In the genomic region with DNA sequence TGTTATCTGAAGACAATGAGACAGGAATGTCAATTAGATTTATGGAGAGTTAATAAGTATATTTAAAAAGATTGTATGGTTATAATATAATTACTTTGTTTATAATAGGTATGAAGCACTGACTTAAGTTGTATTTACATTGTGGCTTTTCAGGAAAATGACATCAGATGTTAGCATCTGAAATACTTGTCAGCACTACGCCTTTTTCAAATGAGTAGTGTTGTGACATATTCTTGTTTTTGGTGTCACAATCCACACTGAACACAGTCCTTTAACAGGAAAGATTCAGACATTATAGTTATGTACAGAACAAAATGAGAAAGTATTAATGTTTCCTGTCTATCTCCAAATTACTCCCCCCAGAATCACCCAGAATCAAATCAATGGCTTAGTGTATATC, we compare ENCODE assay signal across 20 cellular contexts. TPM values are rescaled to one million over a fixed set of nuclear protein-coding genes. Genes with fewer than 3 reads are reported as not detected.
A peak's percentile ranks its signal among the peaks of the same experiment; 100 is the strongest.
DNase-seq lines count a peak whose midpoint lies in the region; ATAC-seq, FAIRE-seq and TF ChIP-seq lines count a peak whose summit lies in the region.
"Had no signal": no experiment of that assay in that cellular context is flagged by ENCODE, and none has a peak within 500 bp of the region (broad histone marks: within the 10 kb centered on the region; RNA-seq: fewer than 3 reads in every experiment).

No MANE protein-coding gene starts in this region.

- H3F3A ChIP-seq in neural cell (ENCODE audit: insufficient read depth, low read length, poor library complexity, severe bottlenecking) = no peaks in the 10 kb centered on the region

- TF ChIP-seq RAD21 in A549 (conservative IDR thresholded peaks at IDR 0.05 in 1 of 2, IDR thresholded peaks at IDR 0.05 in 1 of 2) (no peak), neural cell (conservative IDR thresholded peaks at IDR 0.05) (no peak)

- POLR2A ChIA-PET in A549 (lab: Yijun Ruan, JAX) (no interaction called here), HEK293 (lab: Yijun Ruan, JAX) (no interaction called here)

- WGBS in A549 (ENCODE audit: missing lambda C conversion rate) = 47% methylated on average over 1 of the region's 1 CpG

- no peak overlapping the region for H2AFZ ChIP-seq in neural cell (ENCODE audit: low read depth, low read length)

- no peaks in the 10 kb centered on the region for H4K20me1 ChIP-seq in neural cell (ENCODE audit: insufficient read depth)

- no peak overlapping the region for H3K9ac ChIP-seq in neural cell (ENCODE audit: low read length)

- intact Hi-C loops in gastrocnemius medialis (cut with DNase I; ENCODE audit: low total_unique reads) = no loop called here

- H3K4me1 ChIP-seq in A549 (peaks cover 12% of the 10 kb centered on the region), HEK293 (ENCODE audit: control insufficient read depth, insufficient read depth, low read length) (no peaks in the 10 kb centered on the region), gastrocnemius medialis (no peaks in the 10 kb centered on the region)

- H3K9me3 ChIP-seq in A549 (no peaks in the 10 kb centered on the region), HEK293 (ENCODE audit: control insufficient read depth, insufficient read depth, low read depth, low read length) (no peaks in the 10 kb centered on the region), neural cell (ENCODE audit: low read length) (no peaks in the 10 kb centered on the region), gastrocnemius medialis (no peaks in the 10 kb centered on the region)
- H3K9me3 ChIP-seq: Caco-2 had no signal

- ATAC-seq in A549 (no peak), gastrocnemius medialis (no peak)
- ATAC-seq: HCT116 had no signal

- H3K27me3 ChIP-seq in bronchial epithelial cell (ENCODE audit: control insufficient read depth, insufficient read depth, low read length) = no peaks in the 10 kb centered on the region
- H3K27me3 ChIP-seq in neural cell (ENCODE audit: insufficient read depth, low read depth, low read length) = no peaks in the 10 kb centered on the region
- no peaks in the 10 kb centered on the region for H3K27me3 ChIP-seq in gastrocnemius medialis

- TF ChIP-seq EP300 in A549 (IDR thresholded peaks at IDR 0.05) (no peak), neural cell (conservative IDR thresholded peaks at IDR 0.05; ENCODE audit: poor library complexity, severe bottlenecking) (peak; percentile 94)

- TF ChIP-seq POLR2A in A549 (IDR thresholded peaks at IDR 0.05; ENCODE audit: low read length) (no peak), gastrocnemius medialis (IDR thresholded peaks at IDR 0.05) (no peak)

- H3K36me3 ChIP-seq in HEK293 (ENCODE audit: control insufficient read depth in 2 of 2, insufficient read depth in 1 of 2, low read length in 2 of 2) (no peaks in the 10 kb centered on the region), bronchial epithelial cell (ENCODE audit: control insufficient read depth, insufficient read depth, low read length) (no peaks in the 10 kb centered on the region), neural cell (ENCODE audit: insufficient read depth, low read length) (no peaks in the 10 kb centered on the region), gastrocnemius medialis (no peaks in the 10 kb centered on the region)

- DNase-seq in A549 (ENCODE audit: low read depth in 1 of 2, low spot score in 1 of 2) = peak in 1 of 2 experiments; percentile 24
- DNase-seq in bronchial epithelial cell (ENCODE audit: low read depth) = peak; percentile 55
- DNase-seq in gastrocnemius medialis = no peak
- DNase-seq in substantia nigra (lab: John Stamatoyannopoulos, UW) = no peak
- DNase-seq: AML-193; Caco-2; CD4-positive, alpha-beta T cell; DMS153; DMS79; GDM1; GOT3; H7 had no signal

- H3K4me3 ChIP-seq in A549 (no peak overlapping the region), HEK293 (ENCODE audit: low read depth, low read length) (no peak overlapping the region), bronchial epithelial cell (ENCODE audit: low read depth, low read length) (no peak overlapping the region), neural cell (ENCODE audit: low read length) (no peak overlapping the region), gastrocnemius medialis (no peak overlapping the region)

- no peak overlapping the region for H3K27ac ChIP-seq in A549
- H3K27ac ChIP-seq in HEK293 (ENCODE audit: extremely low read depth, low read depth, low read length) = no peak overlapping the region
- no peak overlapping the region for H3K27ac ChIP-seq in neural cell (ENCODE audit: low read length)
- no peak overlapping the region for H3K27ac ChIP-seq in gastrocnemius medialis
- no peak overlapping the region for H3K27ac ChIP-seq in substantia nigra (ENCODE audit: low read depth, low read length, poor library complexity, severe bottlenecking)
- H3K27ac ChIP-seq: C4-2B had no signal

- CTCF ChIA-PET in A549 (lab: Yijun Ruan, JAX) = no interaction called here
- CTCF ChIA-PET in HEK293 (lab: Yijun Ruan, JAX) = interaction anchor here (0.6 kb wide), 1 partner anchor 149 kb away, joined by 4 read pairs; no protein-coding TSS in a partner anchor

- H3K9me2 ChIP-seq in neural cell (ENCODE audit: insufficient read depth, low read length) = no peaks in the 10 kb centered on the region

- H3K4me2 ChIP-seq in A549 (peak overlapping the region; percentile 32; the same call in 2 of the 3 replicates), neural cell (ENCODE audit: low read length) (no peak overlapping the region)

- no peaks in the 10 kb centered on the region for H3K79me2 ChIP-seq in neural cell (replicated peaks; ENCODE audit: insufficient read depth, low read length)

- FAIRE-seq in A549 (lab: Jason Lieb, UNC) (no peak), bronchial epithelial cell (lab: Jason Lieb, UNC) (no peak)
- FAIRE-seq: HTR-8/SVneo had no signal

- no peak for TF ChIP-seq CTCF in A549 (IDR thresholded peaks at IDR 0.05)
- no peak for TF ChIP-seq CTCF in HEK293 (tag by site-specific recombination; IDR thresholded peaks at IDR 0.05)
- TF ChIP-seq CTCF in bronchial epithelial cell (IDR thresholded peaks at IDR 0.05; ENCODE audit: insufficient read depth, low read length, severe bottlenecking) = no peak
- no peak for TF ChIP-seq CTCF in neural cell (IDR thresholded peaks at IDR 0.05; ENCODE audit: poor library complexity, severe bottlenecking)
- no peak for TF ChIP-seq CTCF in gastrocnemius medialis (IDR thresholded peaks at IDR 0.05 in 4 of 5, conservative IDR thresholded peaks at IDR 0.05 in 1 of 5)

- in situ Hi-C loops in gastrocnemius medialis (cut with MboI; ENCODE audit: low sequenced_read_pairs in 4 of 4) = no loop called here

TF ChIP-seq in A549, 52 proteins besides CTCF, POLR2A, EP300 and RAD21 (continues in another document):
- TF ChIP-seq MAZ (IDR thresholded peaks at IDR 0.05; ENCODE audit: borderline replicate concordance, low read depth, low read length) = no peak
- TF ChIP-seq, protein P1, sequence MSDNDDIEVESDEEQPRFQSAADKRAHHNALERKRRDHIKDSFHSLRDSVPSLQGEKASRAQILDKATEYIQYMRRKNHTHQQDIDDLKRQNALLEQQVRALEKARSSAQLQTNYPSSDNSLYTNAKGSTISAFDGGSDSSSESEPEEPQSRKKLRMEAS (IDR thresholded peaks at IDR 0.05) = no peak
- TF ChIP-seq HEYL (CRISPR knock-in tag; IDR thresholded peaks at IDR 0.05) = no peak
- no peak for TF ChIP-seq JUN (IDR thresholded peaks at IDR 0.05)

TF ChIP-seq in HEK293, 187 proteins besides CTCF, POLR2A, EP300 and RAD21 (continues in another document):
- no peak for TF ChIP-seq KLF17 (tag by site-specific recombination; IDR thresholded peaks at IDR 0.05)

TF ChIP-seq in neural cell, 6 proteins besides CTCF, POLR2A, EP300 and RAD21:
- peak; percentile 87 for TF ChIP-seq POLR2AphosphoS5 (IDR thresholded peaks at IDR 0.05)
- no peak for TF ChIP-seq SMC3 (conservative IDR thresholded peaks at IDR 0.05; ENCODE audit: poor library complexity)

RNA-seq across cellular contexts. Expression of gene MGAM2, which starts 14.1 kb away (rescaled TPM):
- polyA plus RNA-seq in A549 (2011; rRNA removed) (0.25 TPM in 2 replicates), A549 (2017; fragmentation: RNase III; extraction: RNeasy Plus Mini Kit Qiagen cat#74134 plus additional on column Dnase treatment) (0.01 to 0.07 TPM in 2 of 3 replicates, not detected in the other), neural cell (0.66 and 0.76 TPM in 2 replicates)
- polyA plus RNA-seq in A549 (2012; cell fraction: cytosol; rRNA removed) = 0.01 and 0.04 TPM in 2 replicates
- 0.04 and 0.06 TPM in 2 replicates for polyA plus RNA-seq in A549 (2012; cell fraction: nucleus; rRNA removed)
- polyA minus RNA-seq in A549 (2011; rRNA and poly(A)+ RNA removed) = 0.34 and 0.37 TPM in 2 replicates
- total RNA-seq in bronchial epithelial cell (under 0.01 TPM in 1 of 2 replicates, not detected in the other), gastrocnemius medialis (under 1 TPM in 2 of 4 donors, not detected in 2; 0.13 to 0.27 TPM)
- 0.97 and 1.7 TPM in 2 replicates for polyA minus RNA-seq in neural cell
- total RNA-seq: CD4-positive, alpha-beta T cell; Daoy; H7 had no signal
- polyA plus RNA-seq: BJ, IgD-negative memory B cell had no signal
